Comparison of ENCODE assay signal across 12 cellular contexts in genomic region chr12:66055837-66056319, GRCh38.
DNase-seq lines count a peak whose midpoint lies in the region; ATAC-seq lines count a peak whose summit lies in the region.
"Had no signal": no experiment of that assay in that cellular context is flagged by ENCODE, and none has a peak within 500 bp of the region (broad histone marks: within the 10 kb centered on the region; RNA-seq: fewer than 3 reads in every experiment).

No MANE protein-coding gene starts in this region.

- no peaks in the 10 kb centered on the region for H3K36me3 Mint-ChIP-seq in stimulated activated memory B cell treated with anti-CD40 and anti-IgM and Interleukin-4, amounts not matched to agents 10 μg/mL and 1 μg/mL and 100 μg/mL, for 72 hours
- H3K36me3 Mint-ChIP-seq: naive thymus-derived CD8-positive, alpha-beta T cell had no signal

- no peaks in the 10 kb centered on the region for H3K9me3 Mint-ChIP-seq in stimulated activated memory B cell treated with anti-CD40 and anti-IgM and Interleukin-4, amounts not matched to agents 10 μg/mL and 1 μg/mL and 100 μg/mL, for 72 hours
- H3K9me3 Mint-ChIP-seq: activated T-cell treated with anti-CD3 and anti-CD28 coated beads, Interleukin-2, amount 50 U/mL, for 4 hours; naive thymus-derived CD8-positive, alpha-beta T cell had no signal

- ATAC-seq in HG02763 (IDR thresholded peaks at IDR 0.05; ENCODE audit: unreplicated experiment) (peak; percentile 90), HG03575 (IDR thresholded peaks at IDR 0.05; ENCODE audit: extremely low read depth, insufficient number of reproducible peaks, low FRiP score, unreplicated experiment) (peak; percentile 67)
- ATAC-seq in stimulated activated memory B cell treated with anti-CD40 and anti-IgM and Interleukin-4, amounts not matched to agents 10 μg/mL and 1 μg/mL and 100 μg/mL, for 72 hours = peak; percentile 91
- ATAC-seq: naive thymus-derived CD8-positive, alpha-beta T cell had no signal

- no peak overlapping the region for H3K27ac Mint-ChIP-seq in stimulated activated memory B cell treated with anti-CD40 and anti-IgM and Interleukin-4, amounts not matched to agents 10 μg/mL and 1 μg/mL and 100 μg/mL, for 72 hours
- H3K27ac Mint-ChIP-seq: naive thymus-derived CD8-positive, alpha-beta T cell had no signal

- DNase-seq in SIG-M5 treated with dmso at 0.1 percent for 504 hours (lab: John Stamatoyannopoulos, UW; ENCODE audit: unreplicated experiment) (peak; percentile 33), SIG-M5 (lab: John Stamatoyannopoulos, UW) (no peak), GF-D8 (lab: John Stamatoyannopoulos, UW) (no peak), AG08396 (ENCODE audit: low spot score) (no peak), anterior cingulate cortex (lab: John Stamatoyannopoulos, UW) (no peak)
- DNase-seq: activated T-cell treated with anti-CD3 and anti-CD28 coated beads, Interleukin-2, amount 50 U/mL, for 4 hours; naive thymus-derived CD8-positive, alpha-beta T cell; NCI-H2171; testis had no signal

- no peak overlapping the region for H3K4me3 Mint-ChIP-seq in stimulated activated memory B cell treated with anti-CD40 and anti-IgM and Interleukin-4, amounts not matched to agents 10 μg/mL and 1 μg/mL and 100 μg/mL, for 72 hours
- H3K4me3 Mint-ChIP-seq: activated T-cell treated with anti-CD3 and anti-CD28 coated beads, Interleukin-2, amount 50 U/mL, for 4 hours; naive thymus-derived CD8-positive, alpha-beta T cell had no signal

- no peaks in the 10 kb centered on the region for H3K4me1 Mint-ChIP-seq in stimulated activated memory B cell treated with anti-CD40 and anti-IgM and Interleukin-4, amounts not matched to agents 10 μg/mL and 1 μg/mL and 100 μg/mL, for 72 hours
- H3K4me1 Mint-ChIP-seq: naive thymus-derived CD8-positive, alpha-beta T cell had no signal

- H3K27me3 Mint-ChIP-seq in stimulated activated memory B cell treated with anti-CD40 and anti-IgM and Interleukin-4, amounts not matched to agents 10 μg/mL and 1 μg/mL and 100 μg/mL, for 72 hours = no peaks in the 10 kb centered on the region
